8 cellular contexts compared by ENCODE assay signal in genomic region chr9:127396253-127396807, GRCh38.
DNase-seq lines count a peak whose midpoint lies in the region; ATAC-seq and TF ChIP-seq lines count a peak whose summit lies in the region.

No MANE protein-coding gene starts in this region.

- H3K4me1 Mint-ChIP-seq in central memory CD8-positive, alpha-beta T cell, result peaks cover 8% of the 10 kb centered on the region

- no peaks in the 10 kb centered on the region for H3K9me3 Mint-ChIP-seq in central memory CD8-positive, alpha-beta T cell

- no peak for TF ChIP-seq CTCF in AG09309 (IDR thresholded peaks at IDR 0.05; ENCODE audit: control insufficient read depth, insufficient read depth, low read depth, low read length, missing control alignments)

- DNase-seq in AG09309 (ENCODE audit: low read depth) (no peak), NCI-H446 treated with DMSO at 0.1 percent for 48 hours (lab: John Stamatoyannopoulos, UW) (no peak), NCI-H146 treated with DMSO at 0.1 percent for 48 hours (lab: John Stamatoyannopoulos, UW; ENCODE audit: unreplicated experiment) (no peak), epidermal melanocyte (ENCODE audit: insufficient read length, low spot score) (no peak)
- no peak for DNase-seq in central memory CD8-positive, alpha-beta T cell (ENCODE audit: low spot score in 2 of 2)

- no peak overlapping the region for H3K27ac ChIP-seq in muscle layer of duodenum (ENCODE audit: low read length)

- no peaks in the 10 kb centered on the region for H3K27me3 ChIP-seq in muscle layer of duodenum (ENCODE audit: low read depth, low read length)

- ATAC-seq in HG03469 (IDR thresholded peaks at IDR 0.05; ENCODE audit: unreplicated experiment), result peak; percentile 2
- ATAC-seq in central memory CD8-positive, alpha-beta T cell (replicated peaks; ENCODE audit: extremely low read depth, poor library complexity, severe bottlenecking), result no peak
- no peak for ATAC-seq in HG02885 (IDR thresholded peaks at IDR 0.05; ENCODE audit: poor library complexity, unreplicated experiment)

- H3K4me3 Mint-ChIP-seq in central memory CD8-positive, alpha-beta T cell, result peak overlapping the region; percentile 80

- H3K27ac Mint-ChIP-seq in central memory CD8-positive, alpha-beta T cell (ENCODE audit: low read depth), result no peak overlapping the region

- peaks cover 5 to 13% of the 10 kb centered on the region in 2 donors for H3K36me3 ChIP-seq in muscle layer of duodenum (ENCODE audit: control insufficient read depth in 1 of 2, insufficient read depth in 2 of 2, low read length in 2 of 2)

- no peaks in the 10 kb centered on the region for H3K9me3 ChIP-seq in muscle layer of duodenum (ENCODE audit: control insufficient read depth in 1 of 2, low read length in 2 of 2)

- H3K27me3 Mint-ChIP-seq in central memory CD8-positive, alpha-beta T cell, result peaks cover 22% of the 10 kb centered on the region

- H3K4me3 ChIP-seq in AG09309 (ENCODE audit: control insufficient read depth, low read depth, low read length) (peak overlapping the region; percentile 3), muscle layer of duodenum (ENCODE audit: low read depth in 1 of 2, low read length in 2 of 2) (peak overlapping the region; percentile 69 to 86)

- peaks cover 0 to 21% of the 10 kb centered on the region in 2 donors for H3K4me1 ChIP-seq in muscle layer of duodenum (ENCODE audit: control insufficient read depth in 1 of 2, insufficient read depth in 2 of 2, low read length in 2 of 2)

- peaks cover 6% of the 10 kb centered on the region for H3K36me3 Mint-ChIP-seq in central memory CD8-positive, alpha-beta T cell (ENCODE audit: insufficient read depth)
